Comparison of ENCODE assay signal across 1 cellular context in the genomic region with DNA sequence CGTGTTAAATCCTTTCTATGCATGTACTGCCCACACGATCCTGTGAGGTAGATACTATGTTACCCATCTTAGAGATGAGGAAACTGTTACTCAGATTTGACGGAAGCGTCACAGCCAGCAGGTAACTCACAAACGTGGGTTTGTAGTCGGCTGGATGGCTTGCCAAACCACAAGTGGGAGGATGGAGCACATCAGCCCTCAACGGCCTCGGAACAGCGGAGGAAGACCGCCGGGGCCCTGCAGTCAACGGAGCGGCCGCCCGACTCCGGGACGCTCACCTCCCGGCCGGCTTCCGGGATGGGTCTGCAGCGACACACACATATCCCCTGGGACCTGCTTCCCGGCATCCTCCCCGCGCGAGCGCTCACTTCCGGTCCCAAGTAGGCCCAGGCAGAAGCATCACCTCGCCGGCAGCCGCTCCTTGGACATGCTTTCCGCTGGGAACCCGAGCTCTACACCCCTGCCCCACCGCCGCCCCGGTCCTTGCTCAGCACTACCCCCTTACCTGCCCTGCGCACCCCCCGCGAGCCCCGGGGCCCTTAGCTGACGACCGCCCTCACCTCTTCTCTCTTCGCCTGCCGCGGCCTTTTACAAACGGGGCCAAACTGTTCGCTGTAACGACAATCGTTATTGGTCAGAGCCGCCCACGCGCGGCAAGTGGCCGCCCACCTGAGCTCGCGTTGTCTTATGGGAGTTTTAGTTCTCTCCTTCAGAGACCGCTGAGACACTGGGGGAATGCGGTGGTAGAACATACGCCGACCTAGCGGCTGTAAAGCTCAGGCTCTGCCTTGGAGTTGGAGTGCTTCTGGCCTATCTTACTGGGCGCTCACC.
TF ChIP-seq lines count a peak whose summit lies in the region.

A gene (minus strand): TSS at position 607 of the 831 bp plus-strand sequence. CDS start 9,034 bp downstream, outside the sequence.

TF ChIP-seq in K562, 482 proteins besides CTCF, POLR2A, EP300 and RAD21 (continued from another document and continues in another):
- TF ChIP-seq, protein P1, sequence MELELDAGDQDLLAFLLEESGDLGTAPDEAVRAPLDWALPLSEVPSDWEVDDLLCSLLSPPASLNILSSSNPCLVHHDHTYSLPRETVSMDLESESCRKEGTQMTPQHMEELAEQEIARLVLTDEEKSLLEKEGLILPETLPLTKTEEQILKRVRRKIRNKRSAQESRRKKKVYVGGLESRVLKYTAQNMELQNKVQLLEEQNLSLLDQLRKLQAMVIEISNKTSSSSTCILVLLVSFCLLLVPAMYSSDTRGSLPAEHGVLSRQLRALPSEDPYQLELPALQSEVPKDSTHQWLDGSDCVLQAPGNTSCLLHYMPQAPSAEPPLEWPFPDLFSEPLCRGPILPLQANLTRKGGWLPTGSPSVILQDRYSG (tag; conservative IDR thresholded peaks at IDR 0.05; ENCODE audit: low read depth), result no peak
- TF ChIP-seq, protein P2, sequence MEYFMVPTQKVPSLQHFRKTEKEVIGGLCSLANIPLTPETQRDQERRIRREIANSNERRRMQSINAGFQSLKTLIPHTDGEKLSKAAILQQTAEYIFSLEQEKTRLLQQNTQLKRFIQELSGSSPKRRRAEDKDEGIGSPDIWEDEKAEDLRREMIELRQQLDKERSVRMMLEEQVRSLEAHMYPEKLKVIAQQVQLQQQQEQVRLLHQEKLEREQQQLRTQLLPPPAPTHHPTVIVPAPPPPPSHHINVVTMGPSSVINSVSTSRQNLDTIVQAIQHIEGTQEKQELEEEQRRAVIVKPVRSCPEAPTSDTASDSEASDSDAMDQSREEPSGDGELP (CRISPR knock-in tag; IDR thresholded peaks at IDR 0.05; ENCODE audit: borderline replicate concordance), result peak; percentile 80
- TF ChIP-seq FOXJ2 (tag; IDR thresholded peaks at IDR 0.05) (no peak), ZEB2 (IDR thresholded peaks at IDR 0.05) (peak; percentile 41; the same call in 1 of the 2 replicates), NRF1 (conservative IDR thresholded peaks at IDR 0.05 in 1 of 2, IDR thresholded peaks at IDR 0.05 in 1 of 2) (peak; percentile 74 to 80), POLR2AphosphoS5 (IDR thresholded peaks at IDR 0.05; ENCODE audit: control insufficient read depth, insufficient read depth, low read depth, low read length) (peak; percentile 86), SMAD1 (IDR thresholded peaks at IDR 0.05; ENCODE audit: low read depth, low read length, partially characterized antibody) (peak; percentile 51), ZNF830 (CRISPR knock-in tag; IDR thresholded peaks at IDR 0.05) (no peak; the same call in 1 of the 2 replicates), BCL6 (CRISPR knock-in tag; IDR thresholded peaks at IDR 0.05) (0 out of 2 replicates have a peak, but pooled peaks have one; percentile 25), ZNF77 (CRISPR knock-in tag; IDR thresholded peaks at IDR 0.05) (no peak), LEF1 (IDR thresholded peaks at IDR 0.05) (no peak), CBX5 (IDR thresholded peaks at IDR 0.05; ENCODE audit: borderline replicate concordance, low read depth) (0 out of 2 replicates have a peak, but pooled peaks have one; percentile 25), MBD2 (IDR thresholded peaks at IDR 0.05; ENCODE audit: borderline replicate concordance, low read depth) (peak; percentile 97), ZBTB17 (CRISPR knock-in tag; IDR thresholded peaks at IDR 0.05) (peak; percentile 52; the same call in 1 of the 2 replicates), C11orf30 (IDR thresholded peaks at IDR 0.05; ENCODE audit: low read depth) (peak; percentile 78; the same call in 1 of the 2 replicates), ZNF282 (CRISPR knock-in tag; IDR thresholded peaks at IDR 0.05) (no peak), KDM1A (IDR thresholded peaks at IDR 0.05) (peak in 1 of 2 experiments; percentile 62; a peak in 2 of 4 replicates), EHMT2 (IDR thresholded peaks at IDR 0.05) (no peak), CBX2 (IDR thresholded peaks at IDR 0.05; ENCODE audit: insufficient read depth, low read length, poor library complexity, severe bottlenecking) (no peak), JUND (IDR thresholded peaks at IDR 0.05; ENCODE audit: borderline replicate concordance, low read depth, low read length) (peak; percentile 44), JUND (tag; IDR thresholded peaks at IDR 0.05; ENCODE audit: borderline replicate concordance, low read depth, low read length) (no peak; the same call in 2 of the 3 replicates), BRD4 (IDR thresholded peaks at IDR 0.05) (peak; percentile 84; the same call in 1 of the 2 replicates), TRIM24 (IDR thresholded peaks at IDR 0.05) (peak in 1 of 2 experiments; percentile 16; a peak in 1 of 4 replicates), SIX5 (IDR thresholded peaks at IDR 0.05; ENCODE audit: borderline replicate concordance in 1 of 2, insufficient read depth in 1 of 2, low read depth in 1 of 2, low read length in 2 of 2) (peak; percentile 63 to 68; a peak in 3 of 4 replicates), SREBF2 (CRISPR knock-in tag; IDR thresholded peaks at IDR 0.05) (0 out of 2 replicates have a peak, but pooled peaks have one; percentile 73), ZNF717 (CRISPR knock-in tag; IDR thresholded peaks at IDR 0.05) (0 out of 2 replicates have a peak, but pooled peaks have one; percentile 46), ETV6 (IDR thresholded peaks at IDR 0.05; ENCODE audit: borderline replicate concordance in 1 of 2, low read depth in 2 of 2, low read length in 1 of 2) (peak in 1 of 2 experiments; percentile 59; a peak in 1 of 4 replicates), ETV6 (CRISPR knock-in tag; IDR thresholded peaks at IDR 0.05; ENCODE audit: borderline replicate concordance) (no peak), CBFB (CRISPR knock-in tag; IDR thresholded peaks at IDR 0.05) (peak; percentile 90)
- TF ChIP-seq, protein P3, sequence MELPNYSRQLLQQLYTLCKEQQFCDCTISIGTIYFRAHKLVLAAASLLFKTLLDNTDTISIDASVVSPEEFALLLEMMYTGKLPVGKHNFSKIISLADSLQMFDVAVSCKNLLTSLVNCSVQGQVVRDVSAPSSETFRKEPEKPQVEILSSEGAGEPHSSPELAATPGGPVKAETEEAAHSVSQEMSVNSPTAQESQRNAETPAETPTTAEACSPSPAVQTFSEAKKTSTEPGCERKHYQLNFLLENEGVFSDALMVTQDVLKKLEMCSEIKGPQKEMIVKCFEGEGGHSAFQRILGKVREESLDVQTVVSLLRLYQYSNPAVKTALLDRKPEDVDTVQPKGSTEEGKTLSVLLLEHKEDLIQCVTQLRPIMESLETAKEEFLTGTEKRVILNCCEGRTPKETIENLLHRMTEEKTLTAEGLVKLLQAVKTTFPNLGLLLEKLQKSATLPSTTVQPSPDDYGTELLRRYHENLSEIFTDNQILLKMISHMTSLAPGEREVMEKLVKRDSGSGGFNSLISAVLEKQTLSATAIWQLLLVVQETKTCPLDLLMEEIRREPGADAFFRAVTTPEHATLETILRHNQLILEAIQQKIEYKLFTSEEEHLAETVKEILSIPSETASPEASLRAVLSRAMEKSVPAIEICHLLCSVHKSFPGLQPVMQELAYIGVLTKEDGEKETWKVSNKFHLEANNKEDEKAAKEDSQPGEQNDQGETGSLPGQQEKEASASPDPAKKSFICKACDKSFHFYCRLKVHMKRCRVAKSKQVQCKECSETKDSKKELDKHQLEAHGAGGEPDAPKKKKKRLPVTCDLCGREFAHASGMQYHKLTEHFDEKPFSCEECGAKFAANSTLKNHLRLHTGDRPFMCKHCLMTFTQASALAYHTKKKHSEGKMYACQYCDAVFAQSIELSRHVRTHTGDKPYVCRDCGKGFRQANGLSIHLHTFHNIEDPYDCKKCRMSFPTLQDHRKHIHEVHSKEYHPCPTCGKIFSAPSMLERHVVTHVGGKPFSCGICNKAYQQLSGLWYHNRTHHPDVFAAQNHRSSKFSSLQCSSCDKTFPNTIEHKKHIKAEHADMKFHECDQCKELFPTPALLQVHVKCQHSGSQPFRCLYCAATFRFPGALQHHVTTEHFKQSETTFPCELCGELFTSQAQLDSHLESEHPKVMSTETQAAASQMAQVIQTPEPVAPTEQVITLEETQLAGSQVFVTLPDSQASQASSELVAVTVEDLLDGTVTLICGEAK (IDR thresholded peaks at IDR 0.05), result peak; percentile 95
- TF ChIP-seq, protein P3 (CRISPR knock-in tag; IDR thresholded peaks at IDR 0.05), result no peak
- TF ChIP-seq, protein P4, sequence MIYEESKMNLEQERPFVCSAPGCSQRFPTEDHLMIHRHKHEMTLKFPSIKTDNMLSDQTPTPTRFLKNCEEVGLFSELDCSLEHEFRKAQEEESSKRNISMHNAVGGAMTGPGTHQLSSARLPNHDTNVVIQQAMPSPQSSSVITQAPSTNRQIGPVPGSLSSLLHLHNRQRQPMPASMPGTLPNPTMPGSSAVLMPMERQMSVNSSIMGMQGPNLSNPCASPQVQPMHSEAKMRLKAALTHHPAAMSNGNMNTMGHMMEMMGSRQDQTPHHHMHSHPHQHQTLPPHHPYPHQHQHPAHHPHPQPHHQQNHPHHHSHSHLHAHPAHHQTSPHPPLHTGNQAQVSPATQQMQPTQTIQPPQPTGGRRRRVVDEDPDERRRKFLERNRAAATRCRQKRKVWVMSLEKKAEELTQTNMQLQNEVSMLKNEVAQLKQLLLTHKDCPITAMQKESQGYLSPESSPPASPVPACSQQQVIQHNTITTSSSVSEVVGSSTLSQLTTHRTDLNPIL (CRISPR knock-in tag; IDR thresholded peaks at IDR 0.05), result no peak
- TF ChIP-seq, protein P5, sequence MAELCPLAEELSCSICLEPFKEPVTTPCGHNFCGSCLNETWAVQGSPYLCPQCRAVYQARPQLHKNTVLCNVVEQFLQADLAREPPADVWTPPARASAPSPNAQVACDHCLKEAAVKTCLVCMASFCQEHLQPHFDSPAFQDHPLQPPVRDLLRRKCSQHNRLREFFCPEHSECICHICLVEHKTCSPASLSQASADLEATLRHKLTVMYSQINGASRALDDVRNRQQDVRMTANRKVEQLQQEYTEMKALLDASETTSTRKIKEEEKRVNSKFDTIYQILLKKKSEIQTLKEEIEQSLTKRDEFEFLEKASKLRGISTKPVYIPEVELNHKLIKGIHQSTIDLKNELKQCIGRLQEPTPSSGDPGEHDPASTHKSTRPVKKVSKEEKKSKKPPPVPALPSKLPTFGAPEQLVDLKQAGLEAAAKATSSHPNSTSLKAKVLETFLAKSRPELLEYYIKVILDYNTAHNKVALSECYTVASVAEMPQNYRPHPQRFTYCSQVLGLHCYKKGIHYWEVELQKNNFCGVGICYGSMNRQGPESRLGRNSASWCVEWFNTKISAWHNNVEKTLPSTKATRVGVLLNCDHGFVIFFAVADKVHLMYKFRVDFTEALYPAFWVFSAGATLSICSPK (IDR thresholded peaks at IDR 0.05; ENCODE audit: borderline replicate concordance), result peak; percentile 92; the same call in 1 of the 2 replicates
- TF ChIP-seq, protein P6, sequence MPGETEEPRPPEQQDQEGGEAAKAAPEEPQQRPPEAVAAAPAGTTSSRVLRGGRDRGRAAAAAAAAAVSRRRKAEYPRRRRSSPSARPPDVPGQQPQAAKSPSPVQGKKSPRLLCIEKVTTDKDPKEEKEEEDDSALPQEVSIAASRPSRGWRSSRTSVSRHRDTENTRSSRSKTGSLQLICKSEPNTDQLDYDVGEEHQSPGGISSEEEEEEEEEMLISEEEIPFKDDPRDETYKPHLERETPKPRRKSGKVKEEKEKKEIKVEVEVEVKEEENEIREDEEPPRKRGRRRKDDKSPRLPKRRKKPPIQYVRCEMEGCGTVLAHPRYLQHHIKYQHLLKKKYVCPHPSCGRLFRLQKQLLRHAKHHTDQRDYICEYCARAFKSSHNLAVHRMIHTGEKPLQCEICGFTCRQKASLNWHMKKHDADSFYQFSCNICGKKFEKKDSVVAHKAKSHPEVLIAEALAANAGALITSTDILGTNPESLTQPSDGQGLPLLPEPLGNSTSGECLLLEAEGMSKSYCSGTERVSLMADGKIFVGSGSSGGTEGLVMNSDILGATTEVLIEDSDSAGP (CRISPR knock-in tag; IDR thresholded peaks at IDR 0.05), result no peak
- TF ChIP-seq, protein P7, sequence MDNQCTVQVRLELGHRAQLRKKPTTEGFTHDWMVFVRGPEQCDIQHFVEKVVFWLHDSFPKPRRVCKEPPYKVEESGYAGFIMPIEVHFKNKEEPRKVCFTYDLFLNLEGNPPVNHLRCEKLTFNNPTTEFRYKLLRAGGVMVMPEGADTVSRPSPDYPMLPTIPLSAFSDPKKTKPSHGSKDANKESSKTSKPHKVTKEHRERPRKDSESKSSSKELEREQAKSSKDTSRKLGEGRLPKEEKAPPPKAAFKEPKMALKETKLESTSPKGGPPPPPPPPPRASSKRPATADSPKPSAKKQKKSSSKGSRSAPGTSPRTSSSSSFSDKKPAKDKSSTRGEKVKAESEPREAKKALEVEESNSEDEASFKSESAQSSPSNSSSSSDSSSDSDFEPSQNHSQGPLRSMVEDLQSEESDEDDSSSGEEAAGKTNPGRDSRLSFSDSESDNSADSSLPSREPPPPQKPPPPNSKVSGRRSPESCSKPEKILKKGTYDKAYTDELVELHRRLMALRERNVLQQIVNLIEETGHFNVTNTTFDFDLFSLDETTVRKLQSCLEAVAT (IDR thresholded peaks at IDR 0.05), result peak in 1 of 2 experiments; percentile 62; a peak in 1 of 4 replicates
- TF ChIP-seq, protein P8, sequence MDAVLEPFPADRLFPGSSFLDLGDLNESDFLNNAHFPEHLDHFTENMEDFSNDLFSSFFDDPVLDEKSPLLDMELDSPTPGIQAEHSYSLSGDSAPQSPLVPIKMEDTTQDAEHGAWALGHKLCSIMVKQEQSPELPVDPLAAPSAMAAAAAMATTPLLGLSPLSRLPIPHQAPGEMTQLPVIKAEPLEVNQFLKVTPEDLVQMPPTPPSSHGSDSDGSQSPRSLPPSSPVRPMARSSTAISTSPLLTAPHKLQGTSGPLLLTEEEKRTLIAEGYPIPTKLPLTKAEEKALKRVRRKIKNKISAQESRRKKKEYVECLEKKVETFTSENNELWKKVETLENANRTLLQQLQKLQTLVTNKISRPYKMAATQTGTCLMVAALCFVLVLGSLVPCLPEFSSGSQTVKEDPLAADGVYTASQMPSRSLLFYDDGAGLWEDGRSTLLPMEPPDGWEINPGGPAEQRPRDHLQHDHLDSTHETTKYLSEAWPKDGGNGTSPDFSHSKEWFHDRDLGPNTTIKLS (IDR thresholded peaks at IDR 0.05; ENCODE audit: borderline replicate concordance, low read depth), result peak; percentile 39; the same call in 1 of the 2 replicates
